16 cellular contexts compared by ENCODE assay signal in genomic region chr20:64160536-64161495, GRCh38. TPM values are rescaled to one million over a fixed set of nuclear protein-coding genes. Genes with fewer than 3 reads are reported as not detected.
A peak's percentile ranks its signal among the peaks of the same experiment; 100 is the strongest.
DNase-seq lines count a peak whose midpoint lies in the region; ATAC-seq and TF ChIP-seq lines count a peak whose summit lies in the region.
"Had no signal": no experiment of that assay in that cellular context is flagged by ENCODE, and none has a peak within 500 bp of the region (broad histone marks: within the 10 kb centered on the region; RNA-seq: fewer than 3 reads in every experiment).

No MANE protein-coding gene starts in this region.

- H3K4me3 Mint-ChIP-seq in progenitor cell of endocrine pancreas (ENCODE audit: low read depth) = peak overlapping the region; percentile 60
- H3K4me3 Mint-ChIP-seq: activated naive CD8-positive, alpha-beta T cell treated with anti-CD3 and anti-CD28 coated beads, Interleukin-2, amount 10 ng/mL, durations not matched to agents 7 days and 5 days; naive thymus-derived CD8-positive, alpha-beta T cell had no signal

- no peaks in the 10 kb centered on the region for H3K9me3 Mint-ChIP-seq in progenitor cell of endocrine pancreas (ENCODE audit: low read depth)
- H3K9me3 Mint-ChIP-seq: activated naive CD8-positive, alpha-beta T cell treated with anti-CD3 and anti-CD28 coated beads, Interleukin-2, amount 10 ng/mL, durations not matched to agents 7 days and 5 days had no signal

- peaks cover 66% of the 10 kb centered on the region for H3K27me3 Mint-ChIP-seq in progenitor cell of endocrine pancreas

- no peak for TF ChIP-seq CTCF in progenitor cell of endocrine pancreas (IDR thresholded peaks at IDR 0.05; ENCODE audit: unreplicated experiment)

- H3K36me3 Mint-ChIP-seq in progenitor cell of endocrine pancreas (ENCODE audit: insufficient read depth) = no peaks in the 10 kb centered on the region
- H3K36me3 Mint-ChIP-seq: activated naive CD8-positive, alpha-beta T cell treated with anti-CD3 and anti-CD28 coated beads, Interleukin-2, amount 10 ng/mL, durations not matched to agents 7 days and 5 days; naive thymus-derived CD8-positive, alpha-beta T cell had no signal

- ATAC-seq in Right ventricle myocardium inferior = no peak

- peaks cover 4% of the 10 kb centered on the region for H3K4me1 Mint-ChIP-seq in progenitor cell of endocrine pancreas (ENCODE audit: low read depth)

- H3K27ac Mint-ChIP-seq in progenitor cell of endocrine pancreas = peak overlapping the region; percentile 49
- H3K27ac Mint-ChIP-seq: activated naive CD8-positive, alpha-beta T cell treated with anti-CD3 and anti-CD28 coated beads, Interleukin-2, amount 10 ng/mL, durations not matched to agents 7 days and 5 days had no signal

- intact Hi-C loops in Right ventricle myocardium inferior (cut with DNase I) = no loop called here
- intact Hi-C loops in cardiac septum (cut with DNase I) = no loop called here

- DNase-seq in Right ventricle myocardium inferior (ENCODE audit: missing footprints) = peak; percentile 61
- DNase-seq in cardiac septum (ENCODE audit: low spot score) = no peak
- peak; percentile 63 for DNase-seq in NCI-H2107 treated with DMSO at 0.1 percent for 48 hours (lab: John Stamatoyannopoulos, UW; ENCODE audit: unreplicated experiment)
- peak; percentile 59 for DNase-seq in ecto neural progenitor cell (ENCODE audit: low spot score)
- no peak for DNase-seq in progenitor cell of endocrine pancreas (ENCODE audit: low spot score, unreplicated experiment)
- no peak for DNase-seq in activated CD4-positive, alpha-beta T cell treated with anti-CD3 and anti-CD28 coated beads, Interleukin-2, amount 50 U/mL, for 1 hour
- no peak for DNase-seq in T1000 (lab: John Stamatoyannopoulos, UW)
- DNase-seq in T-helper 9 cell = no peak
- DNase-seq: activated naive CD8-positive, alpha-beta T cell treated with anti-CD3 and anti-CD28 coated beads, Interleukin-2, amount 10 ng/mL, durations not matched to agents 7 days and 5 days; effector CD8-positive, alpha-beta T cell; Karpas-422; NCI-H146 had no signal

RNA-seq across cellular contexts. Expression of gene MYT1, which starts 3.4 kb away (rescaled TPM):
- total RNA-seq in Right ventricle myocardium inferior (0.16 TPM), cardiac septum (not detected), progenitor cell of endocrine pancreas (1.9 and 2.3 TPM in 2 replicates)
- total RNA-seq: naive thymus-derived CD8-positive, alpha-beta T cell; vagina had no signal

RNA-seq across cellular contexts. Expression of gene NPBWR2, which starts 53.5 kb away (rescaled TPM):
- total RNA-seq in Right ventricle myocardium inferior (not detected), cardiac septum (not detected), progenitor cell of endocrine pancreas (not detected in 2 replicates)
- total RNA-seq: activated naive CD8-positive, alpha-beta T cell treated with anti-CD3 and anti-CD28 coated beads, Interleukin-2, amount 10 ng/mL, durations not matched to agents 7 days and 5 days; liver; naive thymus-derived CD8-positive, alpha-beta T cell; right atrium auricular region; vagina had no signal

Comparison
In these comparisons a context has a peak if more than half of its experiments do, and no peak if none do; other contexts are left out.
1. DNase-seq: peak in Right ventricle myocardium inferior (single experiment), NCI-H2107 treated with DMSO at 0.1 percent for 48 hours (single experiment) and ecto neural progenitor cell (single experiment); none in cardiac septum (single experiment), progenitor cell of endocrine pancreas (single experiment), activated CD4-positive, alpha-beta T cell treated with anti-CD3 and anti-CD28 coated beads, Interleukin-2, amount 50 U/mL, for 1 hour (single experiment), T1000 (single experiment) and T-helper 9 cell (single experiment).